Comparison of ENCODE assay signal across 14 cellular contexts in genomic region chr2:10471046-10471571, GRCh38.
"Had no signal": no experiment of that assay in that cellular context is flagged by ENCODE, and none has a peak within 500 bp of the region (broad histone marks: within the 10 kb centered on the region; RNA-seq: fewer than 3 reads in every experiment).

No MANE protein-coding gene starts in this region.

- H3K4me3 ChIP-seq: breast epithelium, lung, pancreas, stomach, thyroid gland, uterus had no signal

- H3K4me1 ChIP-seq: breast epithelium, foreskin keratinocyte, pancreas, thyroid gland, uterus had no signal

- H3K4me1 Mint-ChIP-seq: activated naive CD8-positive, alpha-beta T cell treated with anti-CD3 and anti-CD28 coated beads, Interleukin-2, amount 10 ng/mL, durations not matched to agents 7 days and 5 days; naive B cell had no signal

- H3K4me3 Mint-ChIP-seq: activated naive CD8-positive, alpha-beta T cell treated with anti-CD3 and anti-CD28 coated beads, Interleukin-2, amount 10 ng/mL, durations not matched to agents 7 days and 5 days; naive B cell had no signal

- H3K9me3 Mint-ChIP-seq: activated naive CD8-positive, alpha-beta T cell treated with anti-CD3 and anti-CD28 coated beads, Interleukin-2, amount 10 ng/mL, durations not matched to agents 7 days and 5 days had no signal

- H3K9me3 ChIP-seq: breast epithelium, pancreas, stomach, thyroid gland, uterus had no signal

- H3K27ac Mint-ChIP-seq: activated naive CD8-positive, alpha-beta T cell treated with anti-CD3 and anti-CD28 coated beads, Interleukin-2, amount 10 ng/mL, durations not matched to agents 7 days and 5 days; naive B cell had no signal

- DNase-seq: activated CD4-positive, alpha-beta T cell treated with anti-CD3 and anti-CD28 coated beads, Interleukin-2, amount 50 U/mL, for 1 hour; activated gamma-delta T cell treated with Interleukin-2 at 50 U/mL for 16 hours; activated naive CD8-positive, alpha-beta T cell treated with anti-CD3 and anti-CD28 coated beads, Interleukin-2, amount 10 ng/mL, durations not matched to agents 7 days and 5 days; foreskin keratinocyte; head of caudate nucleus; kidney glomerular epithelial cell; naive B cell; stomach; T-helper 2 cell; thyroid gland; uterus had no signal

- H3K27me3 ChIP-seq: pancreas, stomach, thyroid gland, uterus had no signal

- H3K36me3 Mint-ChIP-seq: activated naive CD8-positive, alpha-beta T cell treated with anti-CD3 and anti-CD28 coated beads, Interleukin-2, amount 10 ng/mL, durations not matched to agents 7 days and 5 days; naive B cell had no signal

- H3K36me3 ChIP-seq: breast epithelium, pancreas, stomach, thyroid gland, uterus had no signal

- ATAC-seq: foreskin keratinocyte, pancreas had no signal

- H3K27ac ChIP-seq: breast epithelium, foreskin keratinocyte, pancreas, stomach, thyroid gland, uterus had no signal
